9 cellular contexts compared by ENCODE assay signal in the genomic region with DNA sequence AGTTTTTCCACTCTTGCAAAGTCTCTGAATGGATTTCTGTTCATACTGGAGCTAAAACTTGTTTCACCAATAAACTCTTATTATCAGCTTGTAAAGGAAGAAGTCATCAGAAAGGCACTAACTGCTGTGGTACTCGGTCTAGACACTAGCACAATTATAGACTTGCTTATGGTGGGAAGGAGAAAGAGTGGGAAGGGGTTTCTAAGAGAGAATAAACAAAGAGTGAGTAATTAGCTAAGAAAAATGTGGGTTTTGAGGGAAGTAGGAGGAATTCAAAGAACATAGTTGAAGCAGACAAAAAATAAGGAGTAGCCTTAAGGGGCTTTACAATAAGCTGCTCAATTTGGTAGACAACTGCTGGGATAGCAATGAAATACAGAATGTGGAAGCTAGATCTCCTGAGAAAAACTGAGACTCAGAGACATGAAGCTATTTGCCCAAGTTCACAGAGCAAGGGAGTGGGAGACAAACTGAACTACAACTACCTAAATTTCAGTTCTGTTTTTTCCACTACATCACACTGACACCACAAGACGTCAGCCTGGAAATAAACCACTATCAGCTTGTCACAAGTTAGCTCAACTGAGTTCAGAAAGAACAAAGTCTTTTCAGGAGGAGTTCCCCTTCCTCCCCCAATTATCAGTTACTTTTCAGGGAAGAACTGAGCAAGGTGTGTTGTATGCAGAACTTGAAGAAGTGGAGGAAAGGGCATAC. TPM values are rescaled to one million over a fixed set of nuclear protein-coding genes. Genes with fewer than 3 reads are reported as not detected.
DNase-seq lines count a peak whose midpoint lies in the region; ATAC-seq and TF ChIP-seq lines count a peak whose summit lies in the region.
"Had no signal": no experiment of that assay in that cellular context is flagged by ENCODE, and none has a peak within 500 bp of the region (broad histone marks: within the 10 kb centered on the region; RNA-seq: fewer than 3 reads in every experiment).

No MANE protein-coding gene starts in this region.

- TF ChIP-seq CTCF in Calu3 (IDR thresholded peaks at IDR 0.05; ENCODE audit: unreplicated experiment): no peak

- peaks cover 14% of the 10 kb centered on the region for H3K4me1 Mint-ChIP-seq in Calu3 (ENCODE audit: low read depth, unreplicated experiment)
- peaks cover 6% of the 10 kb centered on the region for H3K4me1 Mint-ChIP-seq in activated naive CD8-positive, alpha-beta T cell treated with anti-CD3 and anti-CD28 coated beads, Interleukin-2, amount 10 ng/mL, durations not matched to agents 7 days and 5 days

- POLR2A ChIA-PET in activated naive CD8-positive, alpha-beta T cell treated with anti-CD3 and anti-CD28 coated beads, Interleukin-2, amount 10 ng/mL, durations not matched to agents 7 days and 5 days (lab: Charles Lee): interaction anchor here (1.2 kb wide), 1 partner anchor 60 kb away, joined by 4 read pairs; no protein-coding TSS in a partner anchor

- intact Hi-C loops in Calu3 (cut with micrococcal nuclease; ENCODE audit: unreplicated experiment): no loop called here

- BruUV-seq in Calu3 (replicated peaks; lab: Mats Ljungman, UMichigan): no TSS peak

- DNase-seq in Calu3: no peak
- DNase-seq in activated naive CD8-positive, alpha-beta T cell treated with anti-CD3 and anti-CD28 coated beads, Interleukin-2, amount 10 ng/mL, durations not matched to agents 7 days and 5 days: no peak
- DNase-seq in stimulated activated CD4-positive, alpha-beta T cell treated with anti-CD3 and anti-CD28 coated beads, Interleukin-1b, Interleukin-23, amount 100 ng/mL, for 48 hours: peak; percentile 32
- no peak for DNase-seq in SW 1271 (lab: John Stamatoyannopoulos, UW)
- no peak for DNase-seq in NCI-H1930 (lab: John Stamatoyannopoulos, UW)
- DNase-seq in GOT3 (lab: John Stamatoyannopoulos, UW): no peak
- DNase-seq: pancreas had no signal

- no peaks in the 10 kb centered on the region for H3K27me3 Mint-ChIP-seq in Calu3 (ENCODE audit: unreplicated experiment)
- no peaks in the 10 kb centered on the region for H3K27me3 Mint-ChIP-seq in activated naive CD8-positive, alpha-beta T cell treated with anti-CD3 and anti-CD28 coated beads, Interleukin-2, amount 10 ng/mL, durations not matched to agents 7 days and 5 days

- no peaks in the 10 kb centered on the region for H3K36me3 Mint-ChIP-seq in Calu3 (ENCODE audit: insufficient read depth, unreplicated experiment)
- peaks cover 21% of the 10 kb centered on the region for H3K36me3 Mint-ChIP-seq in activated naive CD8-positive, alpha-beta T cell treated with anti-CD3 and anti-CD28 coated beads, Interleukin-2, amount 10 ng/mL, durations not matched to agents 7 days and 5 days

- ATAC-seq in GM19397 (IDR thresholded peaks at IDR 0.05; ENCODE audit: unreplicated experiment) (peak; percentile 83), HG03442 (IDR thresholded peaks at IDR 0.05; ENCODE audit: unreplicated experiment) (peak; percentile 76)
- ATAC-seq in activated naive CD8-positive, alpha-beta T cell treated with anti-CD3 and anti-CD28 coated beads, Interleukin-2, amount 10 ng/mL, durations not matched to agents 7 days and 5 days (ENCODE audit: low read depth): peak; percentile 42

- H3K9me3 Mint-ChIP-seq in Calu3 (ENCODE audit: low read depth, unreplicated experiment): peaks cover 9% of the 10 kb centered on the region
- H3K9me3 Mint-ChIP-seq in activated naive CD8-positive, alpha-beta T cell treated with anti-CD3 and anti-CD28 coated beads, Interleukin-2, amount 10 ng/mL, durations not matched to agents 7 days and 5 days: peaks cover 10% of the 10 kb centered on the region

- no peak overlapping the region for H3K4me3 Mint-ChIP-seq in Calu3 (ENCODE audit: low read depth, unreplicated experiment)
- H3K4me3 Mint-ChIP-seq in activated naive CD8-positive, alpha-beta T cell treated with anti-CD3 and anti-CD28 coated beads, Interleukin-2, amount 10 ng/mL, durations not matched to agents 7 days and 5 days: no peak overlapping the region

- H3K27ac Mint-ChIP-seq in Calu3 (ENCODE audit: unreplicated experiment): peak overlapping the region; percentile 10
- peak overlapping the region; percentile 31 for H3K27ac Mint-ChIP-seq in activated naive CD8-positive, alpha-beta T cell treated with anti-CD3 and anti-CD28 coated beads, Interleukin-2, amount 10 ng/mL, durations not matched to agents 7 days and 5 days

- CTCF ChIA-PET in Calu3 (lab: Charles Lee): interaction anchor here (1.0 kb wide), 2 partner anchors 33 to 320 kb away, joined by 3 to 4 read pairs; no protein-coding TSS in a partner anchor

RNA-seq across cellular contexts. Expression of a gene that starts 59.7 kb away (rescaled TPM):
- total RNA-seq in Calu3 (2022): 30.7 and 40.4 TPM in 2 replicates
- total RNA-seq in activated naive CD8-positive, alpha-beta T cell treated with anti-CD3 and anti-CD28 coated beads, Interleukin-2, amount 10 ng/mL, durations not matched to agents 7 days and 5 days: 10 to 100 TPM; 12.1 to 13.7 TPM
